In the genomic region with DNA sequence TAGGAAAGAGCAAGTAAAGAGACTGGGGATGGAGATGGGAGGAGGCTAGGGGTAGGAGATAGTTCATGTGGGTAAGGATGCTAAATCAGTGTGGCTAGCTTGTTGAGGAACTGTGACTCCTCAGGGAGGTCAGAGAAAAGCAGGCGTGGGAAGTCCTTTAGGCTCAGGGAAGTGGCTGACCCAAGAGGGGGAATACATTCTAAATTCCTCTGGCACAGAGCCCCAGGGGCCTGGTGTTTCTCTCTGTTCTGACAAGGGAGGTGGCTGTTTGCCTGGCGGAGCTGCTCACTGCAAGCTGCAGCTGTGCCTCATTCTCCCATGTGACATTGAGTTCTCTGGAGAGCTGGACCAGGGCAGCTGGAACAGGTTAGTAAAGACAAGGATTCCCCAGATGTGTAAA, we compare ENCODE assay signal across 10 cellular contexts.
DNase-seq lines count a peak whose midpoint lies in the region; ATAC-seq, FAIRE-seq and TF ChIP-seq lines count a peak whose summit lies in the region.
"Had no signal": no experiment of that assay in that cellular context is flagged by ENCODE, and none has a peak within 500 bp of the region (broad histone marks: within the 10 kb centered on the region; RNA-seq: fewer than 3 reads in every experiment).

No MANE protein-coding gene starts in this region.

- H3K9me3 Mint-ChIP-seq in astrocyte (ENCODE audit: unreplicated experiment), result no peaks in the 10 kb centered on the region

- peak overlapping the region; percentile 79 for H3K4me2 ChIP-seq in astrocyte (ENCODE audit: low read length)

- peak overlapping the region; percentile 55 for H3K4me3 Mint-ChIP-seq in astrocyte (ENCODE audit: unreplicated experiment)

- no peaks in the 10 kb centered on the region for H3K79me2 ChIP-seq in astrocyte (ENCODE audit: insufficient read depth, low read length)

- H3K27ac Mint-ChIP-seq in astrocyte (ENCODE audit: unreplicated experiment), result peak overlapping the region; percentile 90

- ATAC-seq in GM19324 (IDR thresholded peaks at IDR 0.05; ENCODE audit: low FRiP score, unreplicated experiment) (no peak), GM19397 (IDR thresholded peaks at IDR 0.05; ENCODE audit: unreplicated experiment) (no peak)

- H3K36me3 ChIP-seq in astrocyte (ENCODE audit: insufficient read depth, low read length) (no peaks in the 10 kb centered on the region), suprapubic skin (no peaks in the 10 kb centered on the region)

- no peaks in the 10 kb centered on the region for H3K27me3 Mint-ChIP-seq in astrocyte (ENCODE audit: low read depth, unreplicated experiment)
- H3K27me3 Mint-ChIP-seq: stimulated activated naive CD8-positive, alpha-beta T cell treated with anti-CD3 and anti-CD28 coated beads, Interleukin-15, Interleukin-2, amounts not matched to agents 100 ng/mL and 50 ng/mL, for 24 hours had no signal

- no peak for TF ChIP-seq EP300 in suprapubic skin (IDR thresholded peaks at IDR 0.05)

- peak overlapping the region; percentile 30 for H2AFZ ChIP-seq in astrocyte (ENCODE audit: low read depth, low read length)

- no peaks in the 10 kb centered on the region for H3K36me3 Mint-ChIP-seq in astrocyte (ENCODE audit: low read depth, unreplicated experiment)

- WGBS in suprapubic skin, result 27% methylated on average over 2 of the region's 2 CpGs

- H3K27me3 ChIP-seq in astrocyte (ENCODE audit: insufficient read depth, low read length) (no peaks in the 10 kb centered on the region), suprapubic skin (no peaks in the 10 kb centered on the region)

- DNase-seq in DMS 273 (lab: John Stamatoyannopoulos, UW; ENCODE audit: unreplicated experiment), result peak; percentile 42
- DNase-seq in DMS 273 treated with DMSO at 0.1 percent for 48 hours (lab: John Stamatoyannopoulos, UW), result no peak
- peak; percentile 69 for DNase-seq in astrocyte (ENCODE audit: low read depth)
- peak; percentile 22 for DNase-seq in kidney tubule cell (ENCODE audit: low spot score)
- peak; percentile 80 to 88 for DNase-seq in suprapubic skin (ENCODE audit: low spot score in 2 of 2)
- no peak for DNase-seq in NCI-H82 (lab: John Stamatoyannopoulos, UW)

- no peak for TF ChIP-seq CTCF in astrocyte (IDR thresholded peaks at IDR 0.05; ENCODE audit: insufficient read depth, low read depth, low read length)
- TF ChIP-seq CTCF in suprapubic skin (IDR thresholded peaks at IDR 0.05), result no peak

- H3K9ac ChIP-seq in astrocyte (ENCODE audit: low read length), result peak overlapping the region; percentile 71

- H3K4me3 ChIP-seq in astrocyte (ENCODE audit: insufficient read depth, low read depth, low read length) (no peak overlapping the region), suprapubic skin (no peak overlapping the region)

- H3K9me3 ChIP-seq in astrocyte (ENCODE audit: insufficient read depth, low read depth, low read length) (no peaks in the 10 kb centered on the region), suprapubic skin (no peaks in the 10 kb centered on the region)

- FAIRE-seq in astrocyte (lab: Jason Lieb, UNC), result peak; percentile 72

- H4K20me1 ChIP-seq in astrocyte (ENCODE audit: insufficient read depth, low read length), result no peaks in the 10 kb centered on the region

- H3K4me1 ChIP-seq in astrocyte (ENCODE audit: insufficient read depth, low read length) (peaks cover 28% of the 10 kb centered on the region), suprapubic skin (peaks cover 43% of the 10 kb centered on the region)

- H3K27ac ChIP-seq in astrocyte (ENCODE audit: low read depth, low read length) (peak overlapping the region; percentile 93), suprapubic skin (peak overlapping the region; percentile 64)
- H3K27ac ChIP-seq: 22Rv1 had no signal

- no peak for TF ChIP-seq POLR2A in suprapubic skin (IDR thresholded peaks at IDR 0.05)

- peaks cover 27% of the 10 kb centered on the region for H3K4me1 Mint-ChIP-seq in astrocyte (ENCODE audit: low read depth, unreplicated experiment)

Comparison
In these comparisons a context has a peak if more than half of its experiments do, and no peak if none do; other contexts are left out.
1. DNase-seq: peak in DMS 273 (single experiment), astrocyte (single experiment), kidney tubule cell (single experiment) and suprapubic skin (2 of 2); none in DMS 273 treated with DMSO at 0.1 percent for 48 hours (single experiment) and NCI-H82 (single experiment).